9 cellular contexts compared by ENCODE assay signal in the genomic region with DNA sequence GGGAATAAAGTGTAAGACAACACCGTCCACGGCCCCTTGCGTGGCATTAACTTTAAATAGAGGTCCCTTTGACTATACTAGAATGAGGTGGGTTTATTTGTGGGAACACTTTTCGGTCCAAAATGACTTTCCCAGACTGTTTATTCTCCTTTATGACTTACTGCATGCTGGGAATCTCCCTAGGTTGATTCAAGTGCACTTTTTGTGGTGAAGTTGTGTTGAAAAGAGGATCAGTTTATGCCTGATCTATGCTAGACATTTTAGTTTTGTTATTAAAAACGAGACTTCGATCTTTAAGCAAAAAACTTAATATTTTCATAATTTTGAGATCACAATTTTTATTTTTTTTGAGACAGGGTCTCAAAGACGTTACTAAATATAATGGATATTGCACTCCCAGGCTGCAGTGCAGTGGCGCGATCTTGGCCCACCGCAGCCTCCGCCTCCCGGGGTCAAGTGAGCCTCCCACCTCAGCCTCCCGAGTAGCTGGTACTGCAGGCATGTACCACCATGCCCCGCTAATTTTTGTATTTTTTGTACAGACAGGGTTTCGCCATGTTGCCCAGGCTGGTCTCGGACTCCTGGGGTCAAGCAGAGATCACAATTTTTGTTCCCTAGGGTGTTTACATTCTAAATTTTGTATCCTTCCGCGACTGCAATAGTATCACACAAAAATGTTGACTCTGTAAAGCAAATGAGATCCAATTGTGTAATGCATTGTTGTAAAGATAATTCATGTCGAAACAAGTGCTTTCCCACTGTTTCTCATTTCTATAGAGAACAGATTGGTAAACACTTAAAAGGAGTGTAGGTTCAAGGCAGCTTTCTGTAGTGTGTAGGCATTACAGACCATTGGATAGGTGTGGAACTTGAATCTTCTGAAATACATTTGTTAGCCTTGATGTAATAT. TPM values are rescaled to one million over a fixed set of nuclear protein-coding genes. Genes with fewer than 3 reads are reported as not detected.
A peak's percentile ranks its signal among the peaks of the same experiment; 100 is the strongest.
DNase-seq lines count a peak whose midpoint lies in the region; ATAC-seq, FAIRE-seq and TF ChIP-seq lines count a peak whose summit lies in the region.
"Had no signal": no experiment of that assay in that cellular context is flagged by ENCODE, and none has a peak within 500 bp of the region (broad histone marks: within the 10 kb centered on the region; RNA-seq: fewer than 3 reads in every experiment).

No MANE protein-coding gene starts in this region.

- H3K4me2 ChIP-seq in OCI-LY1 (ENCODE audit: low read length) = peak overlapping the region; percentile 78
- H3K4me2 ChIP-seq in endothelial cell of umbilical vein (ENCODE audit: insufficient read depth, low read length) = peak overlapping the region; percentile 99
- H3K4me2 ChIP-seq in parathyroid adenoma (ENCODE audit: low read length) = peak overlapping the region; percentile 86

- H3K4me3 ChIP-seq in GM12865 (ENCODE audit: low read depth, low read length) (peak overlapping the region; percentile 87), OCI-LY1 (ENCODE audit: low read depth, low read length, poor library complexity, severe bottlenecking) (peak overlapping the region; percentile 93), endothelial cell of umbilical vein (replicated peaks in 1 of 3; ENCODE audit: insufficient read depth in 1 of 3, low read depth in 1 of 3, low read length in 3 of 3) (peak overlapping the region; percentile 37 to 94 (median 76)), parathyroid adenoma (ENCODE audit: low read depth, low read length) (peak overlapping the region; percentile 97)

- ATAC-seq in HG02938 (IDR thresholded peaks at IDR 0.05; ENCODE audit: unreplicated experiment) = no peak
- ATAC-seq in HG03521 (IDR thresholded peaks at IDR 0.05; ENCODE audit: unreplicated experiment) = no peak

- H3K79me2 ChIP-seq in OCI-LY1 (ENCODE audit: insufficient read depth, low read length) (peaks cover 58% of the 10 kb centered on the region), endothelial cell of umbilical vein (ENCODE audit: control insufficient read depth, insufficient read depth, low read length) (peaks cover 60% of the 10 kb centered on the region), parathyroid adenoma (peaks cover 19% of the 10 kb centered on the region)

- H3F3A ChIP-seq in OCI-LY1 (ENCODE audit: insufficient read depth, low read length) = peaks cover 3% of the 10 kb centered on the region; the same call in 1 of the 2 replicates

- H3K27me3 ChIP-seq in OCI-LY1 (ENCODE audit: insufficient read depth, low read length) (no peaks in the 10 kb centered on the region), endothelial cell of umbilical vein (ENCODE audit: control insufficient read depth in 2 of 2, insufficient read depth in 2 of 2, low read length in 2 of 2) (no peaks in the 10 kb centered on the region), parathyroid adenoma (ENCODE audit: control insufficient read depth, insufficient read depth, low read length) (no peaks in the 10 kb centered on the region)

- H2AFZ ChIP-seq in OCI-LY1 (ENCODE audit: low read length) (no peak overlapping the region), endothelial cell of umbilical vein (ENCODE audit: low read depth, low read length) (no peak overlapping the region), parathyroid adenoma (no peak overlapping the region)

- in situ Hi-C loops in GM13977 (cut with MboI; ENCODE audit: low pct_unique_long_range_greater_than_20kb, low sequenced_read_pairs, unreplicated experiment) = no loop called here

- H3K9me1 ChIP-seq in endothelial cell of umbilical vein (replicated peaks; ENCODE audit: control insufficient read depth, extremely low read depth, insufficient read depth, low read length) = no peaks in the 10 kb centered on the region

- H3K9ac ChIP-seq in OCI-LY1 (ENCODE audit: low read length) = peak overlapping the region; percentile 82
- H3K9ac ChIP-seq in endothelial cell of umbilical vein (replicated peaks; ENCODE audit: extremely low read depth, insufficient read depth, low read length) = peak overlapping the region; percentile 97
- no peak overlapping the region for H3K9ac ChIP-seq in parathyroid adenoma

- TF ChIP-seq POLR2A in endothelial cell of umbilical vein (IDR thresholded peaks at IDR 0.05; ENCODE audit: low read depth, low read length) = no peak

- TF ChIP-seq CTCF in GM12865 (IDR thresholded peaks at IDR 0.05; ENCODE audit: insufficient read depth, low read depth, low read length, missing control alignments) (no peak), OCI-LY1 (IDR thresholded peaks at IDR 0.05; ENCODE audit: low read length) (no peak), endothelial cell of umbilical vein (IDR thresholded peaks at IDR 0.05; ENCODE audit: extremely low read depth in 1 of 2, insufficient read depth in 1 of 2, low read depth in 1 of 2, low read length in 2 of 2) (no peak), parathyroid adenoma (IDR thresholded peaks at IDR 0.05) (no peak), GM13977 (IDR thresholded peaks at IDR 0.05; ENCODE audit: extremely low read depth, insufficient read depth, missing control alignments) (no peak)

- no TSS peak for BruUV-seq in endothelial cell of umbilical vein (replicated peaks; lab: Mats Ljungman, UMichigan)

- CTCF ChIA-PET in endothelial cell of umbilical vein (lab: Charles Lee) = interaction anchor here (1.1 to 5.1 kb wide), 3 partner anchors 30 to 38 kb away, joined by 3 to 26 read pairs (median 3); no protein-coding TSS in a partner anchor

- POLR2A ChIA-PET in endothelial cell of umbilical vein (lab: Charles Lee) = no interaction called here

- no peak for FAIRE-seq in endothelial cell of umbilical vein (lab: Jason Lieb, UNC)

- H3K27ac ChIP-seq in OCI-LY1 (ENCODE audit: low read depth, low read length, poor library complexity, severe bottlenecking) (peak overlapping the region; percentile 9), endothelial cell of umbilical vein (ENCODE audit: insufficient read depth, low read depth, low read length) (peak overlapping the region; percentile 85), parathyroid adenoma (peak overlapping the region; percentile 89)

- no peaks in the 10 kb centered on the region for H3K9me2 ChIP-seq in OCI-LY1 (ENCODE audit: low read depth, low read length)

- intact Hi-C loops in endothelial cell of umbilical vein (cut with micrococcal nuclease) = loop anchor here (5.0 kb wide), 1 partner anchor 38 kb away; no protein-coding TSS in a partner anchor

- peaks cover 37% of the 10 kb centered on the region for H3K4me1 ChIP-seq in OCI-LY1 (ENCODE audit: insufficient read depth, low read length, severe bottlenecking)
- peaks cover 28% of the 10 kb centered on the region for H3K4me1 ChIP-seq in endothelial cell of umbilical vein (ENCODE audit: control insufficient read depth, extremely low read depth, insufficient read depth, low read length)
- peaks cover 10% of the 10 kb centered on the region for H3K4me1 ChIP-seq in parathyroid adenoma

- peaks cover 40% of the 10 kb centered on the region for H3K36me3 ChIP-seq in OCI-LY1 (ENCODE audit: insufficient read depth, low read length)
- H3K36me3 ChIP-seq in endothelial cell of umbilical vein (ENCODE audit: control insufficient read depth in 2 of 2, extremely low read depth in 1 of 2, insufficient read depth in 2 of 2, low read length in 2 of 2) = peaks cover 0 to 2% of the 10 kb centered on the region in 2 experiments
- H3K36me3 ChIP-seq in parathyroid adenoma (ENCODE audit: control insufficient read depth, insufficient read depth, low read length) = no peaks in the 10 kb centered on the region

- H3K9me3 ChIP-seq in OCI-LY1 (ENCODE audit: low read length) (no peaks in the 10 kb centered on the region), endothelial cell of umbilical vein (replicated peaks; ENCODE audit: control insufficient read depth, insufficient read depth, low read length) (no peaks in the 10 kb centered on the region), parathyroid adenoma (ENCODE audit: control insufficient read depth, low read length) (no peaks in the 10 kb centered on the region)

- H4K20me1 ChIP-seq in OCI-LY1 (ENCODE audit: insufficient read depth, low read length) (no peaks in the 10 kb centered on the region; the same call in 1 of the 2 replicates), endothelial cell of umbilical vein (replicated peaks; ENCODE audit: control insufficient read depth, extremely low read depth, insufficient read depth, low read length) (peaks cover 30% of the 10 kb centered on the region)

- peak; percentile 52 for DNase-seq in GM12865 (ENCODE audit: low read depth)
- DNase-seq in endothelial cell of umbilical vein (ENCODE audit: low read depth, low spot score) = no peak
- DNase-seq in GM13977 (ENCODE audit: low spot score) = no peak
- DNase-seq in HT-29 (ENCODE audit: low spot score) = no peak

- dilution Hi-C loops in endothelial cell of umbilical vein (cut with MboI; ENCODE audit: extremely low pct_ligation_motif_present, low sequenced_read_pairs) = no loop called here

TF ChIP-seq in endothelial cell of umbilical vein, 7 proteins besides CTCF, POLR2A, EP300 and RAD21 (continues in another document):
- no peak for TF ChIP-seq GATA2 (IDR thresholded peaks at IDR 0.05; ENCODE audit: insufficient read depth, insufficient read length, low read depth, low read length)
- no peak for TF ChIP-seq EZH2 (IDR thresholded peaks at IDR 0.05; ENCODE audit: borderline replicate concordance, low read depth, low read length, severe bottlenecking)
- no peak for TF ChIP-seq POLR2AphosphoS5 (IDR thresholded peaks at IDR 0.05; ENCODE audit: insufficient read depth, low read depth, low read length)

RNA-seq across cellular contexts. Expression of a gene that starts 1.6 kb away (rescaled TPM):
- 379 and 381 TPM in 2 replicates for total RNA-seq in endothelial cell of umbilical vein
- 175 and 199 TPM in 2 replicates for polyA plus RNA-seq in endothelial cell of umbilical vein
- 259 and 265 TPM in 2 replicates for polyA plus RNA-seq in endothelial cell of umbilical vein (2011; cell fraction: cytosol; rRNA removed)
- polyA plus RNA-seq in endothelial cell of umbilical vein (2011; cell fraction: nucleus; rRNA removed) = 133 and 145 TPM in 2 replicates
- polyA plus RNA-seq in endothelial cell of umbilical vein (2012) = 427 and 679 TPM in 2 replicates
- 398 and 458 TPM in 2 replicates for polyA minus RNA-seq in endothelial cell of umbilical vein
- polyA minus RNA-seq in endothelial cell of umbilical vein (2011; cell fraction: cytosol; rRNA and poly(A)+ RNA removed) = 88.2 TPM
- 67.2 and 82.6 TPM in 2 replicates for polyA minus RNA-seq in endothelial cell of umbilical vein (2011; cell fraction: nucleus; rRNA and poly(A)+ RNA removed)
- 146 and 150 TPM in 2 replicates for total RNA-seq in HT-29 (2014; rRNA removed; shearing (Covaris generic))

RNA-seq across cellular contexts. Expression of a gene that starts 52.7 kb away (rescaled TPM):
- not detected in 2 replicates for total RNA-seq in endothelial cell of umbilical vein
- 0.35 TPM in 1 of 2 replicates, not detected in the other for polyA plus RNA-seq in endothelial cell of umbilical vein
- 0.16 and 0.43 TPM in 2 replicates for polyA plus RNA-seq in endothelial cell of umbilical vein (2011; cell fraction: cytosol; rRNA removed)
- polyA plus RNA-seq in endothelial cell of umbilical vein (2011; cell fraction: nucleus; rRNA removed) = 0.26 TPM in 1 of 2 replicates, not detected in the other
- not detected in 2 replicates for polyA plus RNA-seq in endothelial cell of umbilical vein (2012)
- not detected in 2 replicates for polyA minus RNA-seq in endothelial cell of umbilical vein
- not detected for polyA minus RNA-seq in endothelial cell of umbilical vein (2011; cell fraction: cytosol; rRNA and poly(A)+ RNA removed)
- polyA minus RNA-seq in endothelial cell of umbilical vein (2011; cell fraction: nucleus; rRNA and poly(A)+ RNA removed) = not detected in 2 replicates
- 0.13 TPM in 1 of 2 replicates, not detected in the other for total RNA-seq in HT-29 (2014; rRNA removed; shearing (Covaris generic))
- total RNA-seq: SK-MEL-5 had no signal

Comparison
In these comparisons a context has a peak if more than half of its experiments do, and no peak if none do; other contexts are left out.
1. H3K27ac ChIP-seq: peak in every context shown above with its lines; median percentile 89 in parathyroid adenoma; 85 in endothelial cell of umbilical vein; 9 in OCI-LY1.